Comparison of ENCODE assay signal across 18 cellular contexts in genomic region chr5:180797256-180798192, GRCh38. TPM values are rescaled to one million over a fixed set of nuclear protein-coding genes. Genes with fewer than 3 reads are reported as not detected.
DNase-seq lines count a peak whose midpoint lies in the region; ATAC-seq and TF ChIP-seq lines count a peak whose summit lies in the region.
"Had no signal": no experiment of that assay in that cellular context is flagged by ENCODE, and none has a peak within 500 bp of the region (broad histone marks: within the 10 kb centered on the region; RNA-seq: fewer than 3 reads in every experiment).

No MANE protein-coding gene starts in this region.

- H3K4me3 Mint-ChIP-seq in CD4-positive, CD25-positive, alpha-beta regulatory T cell, result peak overlapping the region; percentile 30 to 95 (median 84)
- H3K4me3 Mint-ChIP-seq in IgD-negative memory B cell, result peak overlapping the region in 1 of 4 donors; percentile 17
- peak overlapping the region; percentile 53 for H3K4me3 Mint-ChIP-seq in dendritic cell treated with granulocyte-macrophage colony-stimulating factor and Interleukin-4, amounts not matched to agents 40 ng/mL and 50 ng/mL, for 4 days

- no peaks in the 10 kb centered on the region for H3K27me3 Mint-ChIP-seq in CD4-positive, CD25-positive, alpha-beta regulatory T cell
- no peaks in the 10 kb centered on the region for H3K27me3 Mint-ChIP-seq in IgD-negative memory B cell
- no peaks in the 10 kb centered on the region for H3K27me3 Mint-ChIP-seq in dendritic cell treated with granulocyte-macrophage colony-stimulating factor and Interleukin-4, amounts not matched to agents 40 ng/mL and 50 ng/mL, for 4 days

- peak overlapping the region; percentile 90 for H3K4me3 ChIP-seq in CD4-positive, CD25-positive, alpha-beta regulatory T cell (ENCODE audit: low read depth, low read length)
- H3K4me3 ChIP-seq in neuronal stem cell (ENCODE audit: low read length in 2 of 2), result no peak overlapping the region
- H3K4me3 ChIP-seq in body of pancreas, result no peak overlapping the region
- H3K4me3 ChIP-seq: cardiac muscle cell, mucosa of descending colon, uterus had no signal

- no peak overlapping the region for H2BK5ac ChIP-seq in neuronal stem cell (ENCODE audit: low read length)

- H3K36me3 ChIP-seq in CD4-positive, CD25-positive, alpha-beta regulatory T cell (ENCODE audit: control insufficient read depth, insufficient read depth, low read length), result peaks cover 46% of the 10 kb centered on the region
- H3K36me3 ChIP-seq in neuronal stem cell (replicated peaks in 1 of 2; ENCODE audit: control insufficient read depth in 2 of 2, insufficient read depth in 2 of 2, low read length in 2 of 2) (peaks cover 6 to 48% of the 10 kb centered on the region in 2 donors), body of pancreas (replicated peaks in 1 of 2; ENCODE audit: insufficient read depth in 1 of 2, low read depth in 2 of 2) (peaks cover 0 to under 1% of the 10 kb centered on the region in 2 donors)
- H3K36me3 ChIP-seq: uterus had no signal

- peak overlapping the region; percentile 11 for H2AK5ac ChIP-seq in neuronal stem cell (ENCODE audit: low read depth, low read length)

- peaks cover 77% of the 10 kb centered on the region for H3K4me1 ChIP-seq in CD4-positive, CD25-positive, alpha-beta regulatory T cell (ENCODE audit: control insufficient read depth, insufficient read depth, low read length, poor library complexity, severe bottlenecking)
- peaks cover 5 to 8% of the 10 kb centered on the region in 2 donors for H3K4me1 ChIP-seq in neuronal stem cell (ENCODE audit: control insufficient read depth in 2 of 2, insufficient read depth in 1 of 2, low read depth in 1 of 2, low read length in 2 of 2)
- peaks cover 69% of the 10 kb centered on the region for H3K4me1 ChIP-seq in body of pancreas

- no peak overlapping the region for H4K91ac ChIP-seq in neuronal stem cell (ENCODE audit: low read depth, low read length, poor library complexity)

- no peak for TF ChIP-seq POLR2A in body of pancreas (IDR thresholded peaks at IDR 0.05)

- H2BK120ac ChIP-seq in neuronal stem cell (ENCODE audit: low read depth, low read length), result no peak overlapping the region

- H3K9me3 Mint-ChIP-seq in CD4-positive, CD25-positive, alpha-beta regulatory T cell, result no peaks in the 10 kb centered on the region
- H3K9me3 Mint-ChIP-seq in IgD-negative memory B cell, result no peaks in the 10 kb centered on the region
- H3K9me3 Mint-ChIP-seq in dendritic cell treated with granulocyte-macrophage colony-stimulating factor and Interleukin-4, amounts not matched to agents 40 ng/mL and 50 ng/mL, for 4 days, result no peaks in the 10 kb centered on the region

- peaks cover 41 to 87% (median 73%) of the 10 kb centered on the region in 4 donors for H3K4me1 Mint-ChIP-seq in CD4-positive, CD25-positive, alpha-beta regulatory T cell
- H3K4me1 Mint-ChIP-seq in IgD-negative memory B cell, result peaks cover 59 to 75% (median 71%) of the 10 kb centered on the region in 3 donors
- H3K4me1 Mint-ChIP-seq in dendritic cell treated with granulocyte-macrophage colony-stimulating factor and Interleukin-4, amounts not matched to agents 40 ng/mL and 50 ng/mL, for 4 days (ENCODE audit: low read depth), result peaks cover 88% of the 10 kb centered on the region

- intact Hi-C loops in dendritic cell treated with granulocyte-macrophage colony-stimulating factor and Interleukin-4, amounts not matched to agents 40 ng/mL and 50 ng/mL, for 4 days (cut with micrococcal nuclease), result no loop called here
- intact Hi-C loops in body of pancreas (cut with DNase I), result loop anchor here (10.0 kb wide), 1 partner anchor 357 kb away; no protein-coding TSS in a partner anchor

- no peak overlapping the region for H2BK12ac ChIP-seq in neuronal stem cell (ENCODE audit: low read length)

- H3K9me3 ChIP-seq in CD4-positive, CD25-positive, alpha-beta regulatory T cell (ENCODE audit: control insufficient read depth in 2 of 2, low read length in 2 of 2), result no peaks in the 10 kb centered on the region
- no peaks in the 10 kb centered on the region for H3K9me3 ChIP-seq in neuronal stem cell (replicated peaks in 1 of 2; ENCODE audit: control insufficient read depth in 2 of 2, insufficient read depth in 1 of 2, low read depth in 1 of 2, low read length in 2 of 2)
- H3K9me3 ChIP-seq in body of pancreas, result no peaks in the 10 kb centered on the region
- H3K9me3 ChIP-seq: mucosa of descending colon, uterus had no signal

- H3K4ac ChIP-seq in neuronal stem cell (ENCODE audit: low read length), result no peak overlapping the region

- no peak overlapping the region for H3K9ac ChIP-seq in neuronal stem cell (ENCODE audit: low read depth, low read length, poor library complexity)

- no peak for DNase-seq in CD4-positive, CD25-positive, alpha-beta regulatory T cell
- DNase-seq in neuronal stem cell (ENCODE audit: low spot score), result no peak
- DNase-seq in body of pancreas, result no peak
- no peak for DNase-seq in SW 1271 (lab: John Stamatoyannopoulos, UW)
- no peak for DNase-seq in central memory CD4-positive, alpha-beta T cell
- DNase-seq: C1 segment of cervical spinal cord; glutamatergic neuron; islet precursor cell; mucosa of descending colon; NCI-H1048; stimulated activated CD4-positive, alpha-beta T cell treated with anti-CD3 and anti-CD28 coated beads, Interleukin-1b, Interleukin-23, amount 100 ng/mL, for 48 hours; stimulated activated CD8-positive, alpha-beta memory T cell treated with anti-CD3 and anti-CD28 coated beads, Interleukin-4, amount 100 ng/mL, for 48 hours; uterus had no signal

- peak overlapping the region; percentile 87 to 91 (median 90) for H3K27ac Mint-ChIP-seq in CD4-positive, CD25-positive, alpha-beta regulatory T cell
- H3K27ac Mint-ChIP-seq in IgD-negative memory B cell, result peak overlapping the region in 2 of 3 donors; percentile 49 to 53
- H3K27ac Mint-ChIP-seq in dendritic cell treated with granulocyte-macrophage colony-stimulating factor and Interleukin-4, amounts not matched to agents 40 ng/mL and 50 ng/mL, for 4 days, result peak overlapping the region; percentile 37

- TF ChIP-seq CTCF in body of pancreas (IDR thresholded peaks at IDR 0.05), result no peak

- H3K23ac ChIP-seq in neuronal stem cell (ENCODE audit: low read depth, low read length, poor library complexity), result no peak overlapping the region

- no peak overlapping the region for H2AFZ ChIP-seq in neuronal stem cell (ENCODE audit: low read length)

- no peak overlapping the region for H2BK15ac ChIP-seq in neuronal stem cell (ENCODE audit: low read length)

- no peak for ATAC-seq in CD4-positive, CD25-positive, alpha-beta regulatory T cell (ENCODE audit: low read depth in 2 of 2)
- no peak for ATAC-seq in body of pancreas
- ATAC-seq in GM18861 (IDR thresholded peaks at IDR 0.05; ENCODE audit: unreplicated experiment), result no peak
- ATAC-seq: mucosa of descending colon had no signal

- H3K27me3 ChIP-seq in CD4-positive, CD25-positive, alpha-beta regulatory T cell (ENCODE audit: control insufficient read depth, insufficient read depth, low read length), result no peaks in the 10 kb centered on the region
- no peaks in the 10 kb centered on the region for H3K27me3 ChIP-seq in neuronal stem cell (ENCODE audit: control insufficient read depth in 3 of 3, insufficient read depth in 3 of 3, low read depth in 1 of 3, low read length in 3 of 3)
- no peaks in the 10 kb centered on the region for H3K27me3 ChIP-seq in body of pancreas
- H3K27me3 ChIP-seq: cardiac muscle cell, uterus had no signal

- H3K4me2 ChIP-seq in neuronal stem cell (ENCODE audit: insufficient read depth, low read length, poor library complexity, severe bottlenecking), result no peak overlapping the region

- H3K14ac ChIP-seq in neuronal stem cell (ENCODE audit: low read length), result peak overlapping the region; percentile 11

- H3K18ac ChIP-seq in neuronal stem cell (ENCODE audit: low read length), result no peak overlapping the region

- no CpG with 5 or more reads among the region's 10 CpGs for WGBS in neuronal stem cell (ENCODE audit: extremely low coverage in 2 of 2, insufficient read length in 2 of 2, insufficient replicate concordance in 1 of 2), 2 donors
- 70% methylated on average over 10 of the region's 10 CpGs for WGBS in body of pancreas, 2 donors

- H3K36me3 Mint-ChIP-seq in CD4-positive, CD25-positive, alpha-beta regulatory T cell, result peaks cover 49% of the 10 kb centered on the region
- no peaks in the 10 kb centered on the region for H3K36me3 Mint-ChIP-seq in IgD-negative memory B cell
- H3K36me3 Mint-ChIP-seq in dendritic cell treated with granulocyte-macrophage colony-stimulating factor and Interleukin-4, amounts not matched to agents 40 ng/mL and 50 ng/mL, for 4 days (ENCODE audit: low read depth), result peaks cover 100% of the 10 kb centered on the region

- H3K79me1 ChIP-seq in neuronal stem cell (ENCODE audit: low read depth, low read length), result peaks cover 20% of the 10 kb centered on the region

- peak overlapping the region; percentile 47 for H3K27ac ChIP-seq in CD4-positive, CD25-positive, alpha-beta regulatory T cell (ENCODE audit: insufficient read depth, low read length, poor library complexity, severe bottlenecking)
- H3K27ac ChIP-seq in neuronal stem cell (replicated peaks; ENCODE audit: low read length) (no peak overlapping the region), body of pancreas (peak overlapping the region in 1 of 4 donors; percentile 8)
- H3K27ac ChIP-seq: cardiac muscle cell, uterus had no signal

- H4K8ac ChIP-seq in neuronal stem cell (ENCODE audit: low read depth, low read length), result no peak overlapping the region

RNA-seq across cellular contexts. Expression of gene MGAT1, which starts 5.1 kb away (rescaled TPM):
- total RNA-seq in CD4-positive, CD25-positive, alpha-beta regulatory T cell, result 106 TPM
- polyA plus RNA-seq in CD4-positive, CD25-positive, alpha-beta regulatory T cell, result 100 to 1,000 TPM; 171 to 210 (median 194) TPM
- 101 TPM for polyA plus RNA-seq in IgD-negative memory B cell
- polyA plus RNA-seq in neuronal stem cell (2013, experiment 1 of 2), result 43.6 TPM
- polyA plus RNA-seq in neuronal stem cell (2013, experiment 2 of 2), result 43.0 TPM
- 10 to 100 TPM; 96.2 to 98.8 TPM for total RNA-seq in body of pancreas

RNA-seq across cellular contexts. Expression of gene OR2Y1, which starts 57.7 kb away (rescaled TPM):
- not detected for total RNA-seq in CD4-positive, CD25-positive, alpha-beta regulatory T cell
- not detected for polyA plus RNA-seq in CD4-positive, CD25-positive, alpha-beta regulatory T cell
- polyA plus RNA-seq in IgD-negative memory B cell, result not detected
- polyA plus RNA-seq in neuronal stem cell (2013, experiment 1 of 2), result not detected
- not detected for polyA plus RNA-seq in neuronal stem cell (2013, experiment 2 of 2)
- total RNA-seq in body of pancreas, result not detected
- total RNA-seq: cardiac muscle cell, mucosa of descending colon, pulmonary artery endothelial cell, uterus had no signal
- polyA plus RNA-seq: cardiac muscle cell had no signal

Comparison
In these comparisons a context has a peak if more than half of its experiments do, and no peak if none do; other contexts are left out.
1. H3K27ac Mint-ChIP-seq: peak in every context shown above with its lines; median percentile 90 in CD4-positive, CD25-positive, alpha-beta regulatory T cell; 51 in IgD-negative memory B cell; 37 in dendritic cell treated with granulocyte-macrophage colony-stimulating factor and Interleukin-4, amounts not matched to agents 40 ng/mL and 50 ng/mL, for 4 days.